In the genomic region with DNA sequence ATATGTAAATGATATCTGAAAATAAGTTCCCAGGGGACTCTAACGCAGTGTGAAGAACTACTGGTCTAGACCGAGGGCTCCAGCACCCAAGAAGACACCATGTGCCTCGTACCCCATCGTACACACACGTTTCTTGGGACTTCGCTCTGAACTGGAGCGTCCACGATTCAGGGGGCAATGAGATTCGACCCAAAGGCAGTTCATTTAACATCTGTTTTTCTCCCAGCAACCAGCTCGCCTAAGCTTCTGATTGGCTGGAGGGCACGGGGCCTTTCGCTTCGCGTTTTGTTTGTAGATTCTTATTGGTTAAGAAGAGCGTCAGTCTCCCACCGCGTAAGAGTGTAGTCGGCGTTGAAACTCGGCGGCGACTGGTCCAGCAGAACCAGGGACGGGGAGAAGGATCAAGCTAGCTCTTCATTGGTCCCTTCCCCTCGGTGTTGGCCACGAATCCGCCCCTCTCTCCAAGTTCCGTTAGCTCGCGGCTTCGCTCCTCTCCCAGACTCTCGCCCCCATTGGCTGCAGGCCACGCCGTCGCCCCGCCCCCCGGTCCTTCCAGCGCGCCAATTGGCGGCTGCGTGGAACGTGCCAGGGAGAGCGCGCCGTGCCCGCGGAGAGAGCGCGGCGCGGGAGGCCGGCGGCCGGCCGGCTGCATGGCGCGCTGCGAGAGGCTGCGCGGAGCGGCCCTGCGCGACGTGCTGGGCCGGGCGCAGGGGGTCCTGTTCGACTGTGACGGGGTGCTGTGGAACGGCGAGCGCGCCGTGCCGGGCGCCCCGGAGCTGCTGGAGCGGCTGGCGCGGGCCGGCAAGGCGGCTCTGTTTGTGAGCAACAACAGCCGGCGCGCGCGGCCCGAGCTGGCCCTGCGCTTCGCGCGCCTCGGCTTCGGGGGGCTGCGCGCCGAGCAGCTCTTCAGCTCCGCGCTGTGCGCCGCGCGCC, we compare ENCODE assay signal across 1 cellular context.
TF ChIP-seq lines count a peak whose summit lies in the region.

A gene with protein sequence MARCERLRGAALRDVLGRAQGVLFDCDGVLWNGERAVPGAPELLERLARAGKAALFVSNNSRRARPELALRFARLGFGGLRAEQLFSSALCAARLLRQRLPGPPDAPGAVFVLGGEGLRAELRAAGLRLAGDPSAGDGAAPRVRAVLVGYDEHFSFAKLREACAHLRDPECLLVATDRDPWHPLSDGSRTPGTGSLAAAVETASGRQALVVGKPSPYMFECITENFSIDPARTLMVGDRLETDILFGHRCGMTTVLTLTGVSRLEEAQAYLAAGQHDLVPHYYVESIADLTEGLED (plus strand): TSS at position 591 of the 933 bp plus-strand sequence. CDS start 60 bp downstream, at position 651.

TF ChIP-seq in K562, 482 proteins besides CTCF, POLR2A, EP300 and RAD21 (continued from another document and continues in another):
- TF ChIP-seq, protein P1, sequence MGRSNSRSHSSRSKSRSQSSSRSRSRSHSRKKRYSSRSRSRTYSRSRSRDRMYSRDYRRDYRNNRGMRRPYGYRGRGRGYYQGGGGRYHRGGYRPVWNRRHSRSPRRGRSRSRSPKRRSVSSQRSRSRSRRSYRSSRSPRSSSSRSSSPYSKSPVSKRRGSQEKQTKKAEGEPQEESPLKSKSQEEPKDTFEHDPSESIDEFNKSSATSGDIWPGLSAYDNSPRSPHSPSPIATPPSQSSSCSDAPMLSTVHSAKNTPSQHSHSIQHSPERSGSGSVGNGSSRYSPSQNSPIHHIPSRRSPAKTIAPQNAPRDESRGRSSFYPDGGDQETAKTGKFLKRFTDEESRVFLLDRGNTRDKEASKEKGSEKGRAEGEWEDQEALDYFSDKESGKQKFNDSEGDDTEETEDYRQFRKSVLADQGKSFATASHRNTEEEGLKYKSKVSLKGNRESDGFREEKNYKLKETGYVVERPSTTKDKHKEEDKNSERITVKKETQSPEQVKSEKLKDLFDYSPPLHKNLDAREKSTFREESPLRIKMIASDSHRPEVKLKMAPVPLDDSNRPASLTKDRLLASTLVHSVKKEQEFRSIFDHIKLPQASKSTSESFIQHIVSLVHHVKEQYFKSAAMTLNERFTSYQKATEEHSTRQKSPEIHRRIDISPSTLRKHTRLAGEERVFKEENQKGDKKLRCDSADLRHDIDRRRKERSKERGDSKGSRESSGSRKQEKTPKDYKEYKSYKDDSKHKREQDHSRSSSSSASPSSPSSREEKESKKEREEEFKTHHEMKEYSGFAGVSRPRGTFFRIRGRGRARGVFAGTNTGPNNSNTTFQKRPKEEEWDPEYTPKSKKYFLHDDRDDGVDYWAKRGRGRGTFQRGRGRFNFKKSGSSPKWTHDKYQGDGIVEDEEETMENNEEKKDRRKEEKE (IDR thresholded peaks at IDR 0.05; ENCODE audit: borderline replicate concordance in 1 of 2, control insufficient read depth in 1 of 2, low read depth in 2 of 2, low read length in 1 of 2): no peak
- TF ChIP-seq BHLHE40 (IDR thresholded peaks at IDR 0.05; ENCODE audit: low read length) (peak; percentile 95), CC2D1A (IDR thresholded peaks at IDR 0.05) (peak; percentile 14; the same call in 1 of the 2 replicates), NEUROD1 (IDR thresholded peaks at IDR 0.05; ENCODE audit: borderline replicate concordance, low read depth, low read length, partially characterized antibody) (peak; percentile 93), RFX7 (CRISPR knock-in tag; IDR thresholded peaks at IDR 0.05) (no peak), ERF (CRISPR knock-in tag; IDR thresholded peaks at IDR 0.05) (0 out of 2 replicates have a peak, but pooled peaks have one; percentile 42), FOS (IDR thresholded peaks at IDR 0.05; ENCODE audit: extremely low read depth, insufficient read length) (peak; percentile 97), RB1 (IDR thresholded peaks at IDR 0.05; ENCODE audit: low read depth) (peak; percentile 72), SMAD3 (CRISPR knock-in tag; conservative IDR thresholded peaks at IDR 0.05) (no peak), CSDE1 (IDR thresholded peaks at IDR 0.05) (no peak), ZBTB7A (IDR thresholded peaks at IDR 0.05; ENCODE audit: borderline replicate concordance, control insufficient read depth, low read depth, low read length) (no peak), RBM14 (IDR thresholded peaks at IDR 0.05; ENCODE audit: borderline replicate concordance, insufficient read depth, low read depth, low read length) (no peak), POLR2G (IDR thresholded peaks at IDR 0.05; ENCODE audit: low read depth, low read length) (peak; percentile 89), TRIM24 (IDR thresholded peaks at IDR 0.05) (no peak), DACH1 (IDR thresholded peaks at IDR 0.05; ENCODE audit: partially characterized antibody) (no peak), OTX1 (CRISPR knock-in tag; IDR thresholded peaks at IDR 0.05) (no peak), ZKSCAN1 (IDR thresholded peaks at IDR 0.05; ENCODE audit: low read depth, low read length) (0 out of 2 replicates have a peak, but pooled peaks have one; percentile 8), NRF1 (conservative IDR thresholded peaks at IDR 0.05 in 1 of 2, IDR thresholded peaks at IDR 0.05 in 1 of 2) (peak; percentile 50 to 63; a peak in 3 of 4 replicates), RHOXF2B (CRISPR knock-in tag; conservative IDR thresholded peaks at IDR 0.05) (no peak), KAT8 (IDR thresholded peaks at IDR 0.05; ENCODE audit: low read depth) (no peak), PRPF4 (IDR thresholded peaks at IDR 0.05; ENCODE audit: insufficient read depth, low read depth, low read length, poor library complexity, severe bottlenecking) (no peak), ZNF76 (CRISPR knock-in tag; IDR thresholded peaks at IDR 0.05; ENCODE audit: borderline replicate concordance) (no peak), FOXA1 (IDR thresholded peaks at IDR 0.05; ENCODE audit: borderline replicate concordance) (no peak), ZNF282 (CRISPR knock-in tag; IDR thresholded peaks at IDR 0.05) (no peak), CAMTA2 (CRISPR knock-in tag; conservative IDR thresholded peaks at IDR 0.05) (no peak), FOXA3 (CRISPR knock-in tag; conservative IDR thresholded peaks at IDR 0.05 in 1 of 2, IDR thresholded peaks at IDR 0.05 in 1 of 2) (no peak), ZFP30 (CRISPR knock-in tag; IDR thresholded peaks at IDR 0.05; ENCODE audit: borderline replicate concordance) (no peak), MTF1 (CRISPR knock-in tag; IDR thresholded peaks at IDR 0.05; ENCODE audit: borderline replicate concordance) (no peak)
- TF ChIP-seq, protein P2, sequence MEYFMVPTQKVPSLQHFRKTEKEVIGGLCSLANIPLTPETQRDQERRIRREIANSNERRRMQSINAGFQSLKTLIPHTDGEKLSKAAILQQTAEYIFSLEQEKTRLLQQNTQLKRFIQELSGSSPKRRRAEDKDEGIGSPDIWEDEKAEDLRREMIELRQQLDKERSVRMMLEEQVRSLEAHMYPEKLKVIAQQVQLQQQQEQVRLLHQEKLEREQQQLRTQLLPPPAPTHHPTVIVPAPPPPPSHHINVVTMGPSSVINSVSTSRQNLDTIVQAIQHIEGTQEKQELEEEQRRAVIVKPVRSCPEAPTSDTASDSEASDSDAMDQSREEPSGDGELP (CRISPR knock-in tag; IDR thresholded peaks at IDR 0.05; ENCODE audit: borderline replicate concordance): peak; percentile 70; the same call in 1 of the 2 replicates
- TF ChIP-seq, protein P3, sequence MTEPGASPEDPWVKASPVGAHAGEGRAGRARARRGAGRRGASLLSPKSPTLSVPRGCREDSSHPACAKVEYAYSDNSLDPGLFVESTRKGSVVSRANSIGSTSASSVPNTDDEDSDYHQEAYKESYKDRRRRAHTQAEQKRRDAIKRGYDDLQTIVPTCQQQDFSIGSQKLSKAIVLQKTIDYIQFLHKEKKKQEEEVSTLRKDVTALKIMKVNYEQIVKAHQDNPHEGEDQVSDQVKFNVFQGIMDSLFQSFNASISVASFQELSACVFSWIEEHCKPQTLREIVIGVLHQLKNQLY (CRISPR knock-in tag; conservative IDR thresholded peaks at IDR 0.05): no peak
- TF ChIP-seq, protein P4, sequence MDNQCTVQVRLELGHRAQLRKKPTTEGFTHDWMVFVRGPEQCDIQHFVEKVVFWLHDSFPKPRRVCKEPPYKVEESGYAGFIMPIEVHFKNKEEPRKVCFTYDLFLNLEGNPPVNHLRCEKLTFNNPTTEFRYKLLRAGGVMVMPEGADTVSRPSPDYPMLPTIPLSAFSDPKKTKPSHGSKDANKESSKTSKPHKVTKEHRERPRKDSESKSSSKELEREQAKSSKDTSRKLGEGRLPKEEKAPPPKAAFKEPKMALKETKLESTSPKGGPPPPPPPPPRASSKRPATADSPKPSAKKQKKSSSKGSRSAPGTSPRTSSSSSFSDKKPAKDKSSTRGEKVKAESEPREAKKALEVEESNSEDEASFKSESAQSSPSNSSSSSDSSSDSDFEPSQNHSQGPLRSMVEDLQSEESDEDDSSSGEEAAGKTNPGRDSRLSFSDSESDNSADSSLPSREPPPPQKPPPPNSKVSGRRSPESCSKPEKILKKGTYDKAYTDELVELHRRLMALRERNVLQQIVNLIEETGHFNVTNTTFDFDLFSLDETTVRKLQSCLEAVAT (IDR thresholded peaks at IDR 0.05): peak in 1 of 2 experiments; percentile 55; a peak in 1 of 4 replicates
- TF ChIP-seq, protein P5, sequence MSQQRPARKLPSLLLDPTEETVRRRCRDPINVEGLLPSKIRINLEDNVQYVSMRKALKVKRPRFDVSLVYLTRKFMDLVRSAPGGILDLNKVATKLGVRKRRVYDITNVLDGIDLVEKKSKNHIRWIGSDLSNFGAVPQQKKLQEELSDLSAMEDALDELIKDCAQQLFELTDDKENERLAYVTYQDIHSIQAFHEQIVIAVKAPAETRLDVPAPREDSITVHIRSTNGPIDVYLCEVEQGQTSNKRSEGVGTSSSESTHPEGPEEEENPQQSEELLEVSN (IDR thresholded peaks at IDR 0.05; ENCODE audit: borderline replicate concordance in 1 of 2, extremely low read depth in 1 of 2, insufficient read depth in 1 of 2, insufficient read length in 1 of 2, low read depth in 1 of 2, low read length in 1 of 2, poor library complexity in 1 of 2, severe bottlenecking in 1 of 2): peak; percentile 87 to 97
- TF ChIP-seq, protein P6, sequence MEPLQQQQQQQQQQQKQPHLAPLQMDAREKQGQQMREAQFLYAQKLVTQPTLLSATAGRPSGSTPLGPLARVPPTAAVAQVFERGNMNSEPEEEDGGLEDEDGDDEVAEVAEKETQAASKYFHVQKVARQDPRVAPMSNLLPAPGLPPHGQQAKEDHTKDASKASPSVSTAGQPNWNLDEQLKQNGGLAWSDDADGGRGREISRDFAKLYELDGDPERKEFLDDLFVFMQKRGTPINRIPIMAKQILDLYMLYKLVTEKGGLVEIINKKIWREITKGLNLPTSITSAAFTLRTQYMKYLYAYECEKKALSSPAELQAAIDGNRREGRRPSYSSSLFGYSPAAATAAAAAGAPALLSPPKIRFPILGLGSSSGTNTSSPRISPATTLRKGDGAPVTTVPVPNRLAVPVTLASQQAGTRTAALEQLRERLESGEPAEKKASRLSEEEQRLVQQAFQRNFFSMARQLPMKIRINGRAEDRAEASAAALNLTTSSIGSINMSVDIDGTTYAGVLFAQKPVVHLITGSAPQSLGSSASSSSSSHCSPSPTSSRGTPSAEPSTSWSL (CRISPR knock-in tag; IDR thresholded peaks at IDR 0.05; ENCODE audit: borderline replicate concordance): no peak; the same call in 1 of the 2 replicates
- TF ChIP-seq, protein P7, sequence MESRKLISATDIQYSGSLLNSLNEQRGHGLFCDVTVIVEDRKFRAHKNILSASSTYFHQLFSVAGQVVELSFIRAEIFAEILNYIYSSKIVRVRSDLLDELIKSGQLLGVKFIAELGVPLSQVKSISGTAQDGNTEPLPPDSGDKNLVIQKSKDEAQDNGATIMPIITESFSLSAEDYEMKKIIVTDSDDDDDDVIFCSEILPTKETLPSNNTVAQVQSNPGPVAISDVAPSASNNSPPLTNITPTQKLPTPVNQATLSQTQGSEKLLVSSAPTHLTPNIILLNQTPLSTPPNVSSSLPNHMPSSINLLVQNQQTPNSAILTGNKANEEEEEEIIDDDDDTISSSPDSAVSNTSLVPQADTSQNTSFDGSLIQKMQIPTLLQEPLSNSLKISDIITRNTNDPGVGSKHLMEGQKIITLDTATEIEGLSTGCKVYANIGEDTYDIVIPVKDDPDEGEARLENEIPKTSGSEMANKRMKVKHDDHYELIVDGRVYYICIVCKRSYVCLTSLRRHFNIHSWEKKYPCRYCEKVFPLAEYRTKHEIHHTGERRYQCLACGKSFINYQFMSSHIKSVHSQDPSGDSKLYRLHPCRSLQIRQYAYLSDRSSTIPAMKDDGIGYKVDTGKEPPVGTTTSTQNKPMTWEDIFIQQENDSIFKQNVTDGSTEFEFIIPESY (CRISPR knock-in tag; IDR thresholded peaks at IDR 0.05): no peak
- TF ChIP-seq, protein P8, sequence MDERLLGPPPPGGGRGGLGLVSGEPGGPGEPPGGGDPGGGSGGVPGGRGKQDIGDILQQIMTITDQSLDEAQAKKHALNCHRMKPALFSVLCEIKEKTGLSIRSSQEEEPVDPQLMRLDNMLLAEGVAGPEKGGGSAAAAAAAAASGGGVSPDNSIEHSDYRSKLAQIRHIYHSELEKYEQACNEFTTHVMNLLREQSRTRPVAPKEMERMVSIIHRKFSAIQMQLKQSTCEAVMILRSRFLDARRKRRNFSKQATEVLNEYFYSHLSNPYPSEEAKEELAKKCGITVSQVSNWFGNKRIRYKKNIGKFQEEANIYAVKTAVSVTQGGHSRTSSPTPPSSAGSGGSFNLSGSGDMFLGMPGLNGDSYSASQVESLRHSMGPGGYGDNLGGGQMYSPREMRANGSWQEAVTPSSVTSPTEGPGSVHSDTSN (CRISPR knock-in tag; IDR thresholded peaks at IDR 0.05; ENCODE audit: low read depth): peak; percentile 92
- TF ChIP-seq, protein P8 (tag; conservative IDR thresholded peaks at IDR 0.05; ENCODE audit: low read depth): peak; percentile 99
- TF ChIP-seq, protein P9, sequence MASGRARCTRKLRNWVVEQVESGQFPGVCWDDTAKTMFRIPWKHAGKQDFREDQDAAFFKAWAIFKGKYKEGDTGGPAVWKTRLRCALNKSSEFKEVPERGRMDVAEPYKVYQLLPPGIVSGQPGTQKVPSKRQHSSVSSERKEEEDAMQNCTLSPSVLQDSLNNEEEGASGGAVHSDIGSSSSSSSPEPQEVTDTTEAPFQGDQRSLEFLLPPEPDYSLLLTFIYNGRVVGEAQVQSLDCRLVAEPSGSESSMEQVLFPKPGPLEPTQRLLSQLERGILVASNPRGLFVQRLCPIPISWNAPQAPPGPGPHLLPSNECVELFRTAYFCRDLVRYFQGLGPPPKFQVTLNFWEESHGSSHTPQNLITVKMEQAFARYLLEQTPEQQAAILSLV (tag; IDR thresholded peaks at IDR 0.05): no peak
- TF ChIP-seq, protein P10, sequence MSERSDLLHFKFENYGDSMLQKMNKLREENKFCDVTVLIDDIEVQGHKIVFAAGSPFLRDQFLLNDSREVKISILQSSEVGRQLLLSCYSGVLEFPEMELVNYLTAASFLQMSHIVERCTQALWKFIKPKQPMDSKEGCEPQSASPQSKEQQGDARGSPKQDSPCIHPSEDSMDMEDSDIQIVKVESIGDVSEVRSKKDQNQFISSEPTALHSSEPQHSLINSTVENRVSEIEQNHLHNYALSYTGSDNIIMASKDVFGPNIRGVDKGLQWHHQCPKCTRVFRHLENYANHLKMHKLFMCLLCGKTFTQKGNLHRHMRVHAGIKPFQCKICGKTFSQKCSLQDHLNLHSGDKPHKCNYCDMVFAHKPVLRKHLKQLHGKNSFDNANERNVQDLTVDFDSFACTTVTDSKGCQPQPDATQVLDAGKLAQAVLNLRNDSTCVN (CRISPR knock-in tag; IDR thresholded peaks at IDR 0.05): no peak
